In the genomic region with DNA sequence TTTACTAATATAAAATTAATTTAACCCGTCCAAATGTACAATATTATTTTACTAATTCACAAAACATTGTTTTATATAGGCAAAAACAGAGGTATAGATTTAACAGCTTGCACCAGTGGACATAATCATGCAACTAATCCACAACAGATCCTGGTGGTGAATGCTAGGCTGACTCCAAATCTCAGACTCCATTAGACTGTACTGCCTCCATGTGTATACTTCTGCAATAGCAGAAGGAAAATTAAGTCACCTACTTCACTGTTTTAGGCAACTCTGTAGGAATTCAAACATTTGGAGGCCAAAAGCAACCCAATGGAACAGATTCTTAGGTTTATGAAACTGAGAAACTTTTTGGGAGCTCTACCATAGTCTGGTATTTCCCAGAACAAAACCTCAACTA, we compare ENCODE assay signal across 8 cellular contexts. TPM values are rescaled to one million over a fixed set of nuclear protein-coding genes. Genes with fewer than 3 reads are reported as not detected.
DNase-seq lines count a peak whose midpoint lies in the region; ATAC-seq, FAIRE-seq and TF ChIP-seq lines count a peak whose summit lies in the region.

No MANE protein-coding gene starts in this region.

- H3K27me3 ChIP-seq in AG04450 (ENCODE audit: control insufficient read depth, insufficient read depth, low read length) (no peaks in the 10 kb centered on the region), Panc1 (ENCODE audit: control insufficient read depth, insufficient read depth, low read length) (no peaks in the 10 kb centered on the region), small intestine (ENCODE audit: control insufficient read depth in 2 of 2, insufficient read depth in 2 of 2, low read length in 2 of 2) (no peaks in the 10 kb centered on the region)

- WGBS in small intestine, 3 donors, result 22 to 38% (median 34%) methylated on average over 1 of the region's 1 CpG

- no peak overlapping the region for H3K4me3 ChIP-seq in AG04450 (ENCODE audit: low read depth, low read length)
- no peak overlapping the region for H3K4me3 ChIP-seq in Panc1 (ENCODE audit: low read depth in 2 of 2, low read length in 2 of 2)
- no peak overlapping the region for H3K4me3 ChIP-seq in small intestine (ENCODE audit: low read depth in 1 of 2, low read length in 2 of 2)

- H3K4me1 ChIP-seq in Panc1 (ENCODE audit: control insufficient read depth, insufficient read depth, low read length), result no peaks in the 10 kb centered on the region
- no peaks in the 10 kb centered on the region for H3K4me1 ChIP-seq in small intestine (ENCODE audit: control insufficient read depth in 2 of 2, insufficient read depth in 1 of 2, low read depth in 1 of 2, low read length in 1 of 2)

- H3K9me3 ChIP-seq in AG04450 (ENCODE audit: control insufficient read depth, insufficient read depth, low read length) (no peaks in the 10 kb centered on the region), Panc1 (ENCODE audit: control insufficient read depth, insufficient read depth, low read depth, low read length) (no peaks in the 10 kb centered on the region), small intestine (ENCODE audit: control insufficient read depth, low read depth) (no peaks in the 10 kb centered on the region)

- in situ Hi-C loops in Panc1 (cut with HindIII; ENCODE audit: low pct_unique_long_range_greater_than_20kb, low sequenced_read_pairs), result no loop called here

- H3K27ac ChIP-seq in AG04450 (ENCODE audit: low read depth, low read length), result no peak overlapping the region
- H3K27ac ChIP-seq in Panc1 (ENCODE audit: low read length), result no peak overlapping the region
- no peak overlapping the region for H3K27ac ChIP-seq in small intestine (ENCODE audit: low read depth in 1 of 2, low read length in 1 of 2)

- H3K36me3 ChIP-seq in Panc1 (ENCODE audit: control insufficient read depth, insufficient read depth, low read length), result no peaks in the 10 kb centered on the region
- no peaks in the 10 kb centered on the region for H3K36me3 ChIP-seq in small intestine (ENCODE audit: control insufficient read depth in 2 of 2, insufficient read depth in 2 of 2, low read length in 2 of 2)

- POLR2A ChIA-PET in AG04450 (lab: Yijun Ruan, JAX) (no interaction called here), Panc1 (lab: Charles Lee) (no interaction called here)

- intact Hi-C loops in Panc1 (cut with micrococcal nuclease; ENCODE audit: unreplicated experiment), result loop anchor here (2.0 kb wide), 1 partner anchor 39 kb away; a partner anchor contains a TSS

- TF ChIP-seq CTCF in AG04450 (IDR thresholded peaks at IDR 0.05; ENCODE audit: low read depth, low read length), result peak; percentile 76
- peak; percentile 67 for TF ChIP-seq CTCF in GM10266 (IDR thresholded peaks at IDR 0.05; ENCODE audit: control insufficient read depth, insufficient read depth, low read depth, missing control alignments)
- peak; percentile 83; the same call in 1 of the 2 replicates for TF ChIP-seq CTCF in Panc1 (IDR thresholded peaks at IDR 0.05)

- no peak for FAIRE-seq in small intestine (lab: Jason Lieb, UNC)

- CTCF ChIA-PET in AG04450 (lab: Charles Lee) (interaction anchor here (0.5 to 1.6 kb wide), 8 partner anchors 22 to 336 kb away, joined by 3 to 14 read pairs (median 4); no protein-coding TSS in a partner anchor), Panc1 (lab: Charles Lee) (interaction anchor here (0.6 kb wide), 2 partner anchors 98 to 127 kb away, joined by 3 read pairs; no protein-coding TSS in a partner anchor)

- DNase-seq in AG04450 (ENCODE audit: low read depth, low spot score) (peak; percentile 20), GM10266 (ENCODE audit: extremely low spot score) (peak; percentile 56), Panc1 (ENCODE audit: low read depth, low spot score) (peak; percentile 59), fibroblast of gingiva (ENCODE audit: low read depth) (peak; percentile 54), small intestine (peak; percentile 49), DMS79 (lab: John Stamatoyannopoulos, UW) (no peak), activated gamma-delta T cell treated with Interleukin-2 at 50 U/mL for 16 hours (no peak)

- peak; percentile 62 for ATAC-seq in HG03039 (IDR thresholded peaks at IDR 0.05; ENCODE audit: unreplicated experiment)
- peak; percentile 93 for ATAC-seq in Panc1

- no TSS peak for BruUV-seq in Panc1 (replicated peaks; lab: Mats Ljungman, UMichigan)

RNA-seq across cellular contexts. Expression of a gene that starts 30.0 kb away (rescaled TPM):
- polyA plus RNA-seq in AG04450 (2011; rRNA removed) (not detected in 2 replicates), small intestine (under 1 TPM in 2 of 3 donors, not detected in 1; 0.27 to 0.58 TPM)
- not detected in 2 replicates for polyA minus RNA-seq in AG04450 (2011; rRNA and poly(A)+ RNA removed)
- total RNA-seq in Panc1 (2021; ENCODE audit: unreplicated experiment), result 3.3 TPM
- 1.9 TPM for polyA plus RNA-seq in Panc1 (2012; ENCODE audit: insufficient read length)

RNA-seq across cellular contexts. Expression of a gene that starts 39.7 kb away (rescaled TPM):
- polyA plus RNA-seq in AG04450 (2011; rRNA removed) (8.6 and 9.9 TPM in 2 replicates), small intestine (10 to 100 TPM; 10.3 to 21.5 (median 14.5) TPM)
- 10.3 and 11.0 TPM in 2 replicates for polyA minus RNA-seq in AG04450 (2011; rRNA and poly(A)+ RNA removed)
- 89.4 TPM for total RNA-seq in Panc1 (2021; ENCODE audit: unreplicated experiment)
- 63.3 TPM for polyA plus RNA-seq in Panc1 (2012; ENCODE audit: insufficient read length)

Comparison
In these comparisons a context has a peak if more than half of its experiments do, and no peak if none do; other contexts are left out.
1. DNase-seq: peak in AG04450 (single experiment), GM10266 (single experiment), Panc1 (single experiment), fibroblast of gingiva (single experiment) and small intestine (single experiment); none in DMS79 (single experiment) and activated gamma-delta T cell treated with Interleukin-2 at 50 U/mL for 16 hours (single experiment).
2. Peak in every context shown above with its lines, with median percentiles within 50 percentile points of each other: CTCF ChIP-seq.